Comparison of ENCODE assay signal across 31 cellular contexts in genomic region chr5:2238732-2239131, GRCh38.
"Had no signal": no experiment of that assay in that cellular context is flagged by ENCODE, and none has a peak within 500 bp of the region (broad histone marks: within the 10 kb centered on the region; RNA-seq: fewer than 3 reads in every experiment).

No MANE protein-coding gene starts in this region.

- H3K4me1 ChIP-seq: SJSA1 had no signal

- H3K27me3 ChIP-seq: SJSA1 had no signal

- H3K4me3 ChIP-seq: K562, MG63, PC-9, SJSA1 had no signal

- H3K9me3 ChIP-seq: SK-N-SH had no signal

- H2AFZ ChIP-seq: PC-9 had no signal

- H3K4me2 ChIP-seq: PC-9, SK-N-SH had no signal

- H3K9ac ChIP-seq: SK-N-SH had no signal

- ATAC-seq: K562, Panc1 had no signal

- DNase-seq: Kasumi-1, KG1, MG63, NCI-H1048, NCI-H1092 treated with DMSO at 0.1 percent for 48 hours, NCI-H1105 treated with DMSO at 0.1 percent for 48 hours, NCI-H1417, NCI-H1436, NCI-H146, NCI-H1694, NCI-H187, NCI-H1930, NCI-H2029 treated with DMSO at 0.1 percent for 48 hours, NCI-H2081 treated with DMSO at 0.1 percent for 48 hours, NCI-H2107, NCI-H2171, NCI-H226, NCI-H446 treated with DMSO at 0.1 percent for 48 hours, NCI-H510A, NCI-H526, NCI-H69, NCI-H748 treated with DMSO at 0.1 percent for 48 hours, NCI-H82, PC-9, Right ventricle myocardium superior, SHP77 treated with DMSO at 0.1 percent for 48 hours, SK-N-SH had no signal

- H3K27ac ChIP-seq: PC-9, RWPE1, SJSA1 had no signal

- H3K36me3 ChIP-seq: MG63, SJSA1 had no signal
